ENCODE assay signal across 12 cellular contexts in the genomic region with DNA sequence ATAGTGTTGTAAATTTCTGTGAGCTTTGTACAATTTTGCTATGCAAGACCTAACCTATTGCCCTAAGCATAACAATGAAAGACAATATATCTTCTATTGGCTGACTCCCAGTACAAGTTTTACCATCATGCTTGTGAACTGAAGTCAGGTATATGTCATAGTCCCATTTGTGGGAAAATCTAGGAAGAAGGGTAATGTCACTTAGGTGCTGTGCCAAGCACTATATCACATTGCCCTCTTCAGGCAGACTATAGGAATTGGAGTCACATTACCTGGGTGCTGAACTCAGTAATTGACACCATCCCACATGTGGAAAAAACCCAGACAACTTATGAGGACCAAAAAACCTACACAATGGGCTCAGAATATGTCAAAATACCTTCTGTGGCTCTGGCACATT.
DNase-seq lines count a peak whose midpoint lies in the region; ATAC-seq and TF ChIP-seq lines count a peak whose summit lies in the region.
"Had no signal": no experiment of that assay in that cellular context is flagged by ENCODE, and none has a peak within 500 bp of the region (broad histone marks: within the 10 kb centered on the region; RNA-seq: fewer than 3 reads in every experiment).

No MANE protein-coding gene starts in this region.

- no peaks in the 10 kb centered on the region for H3K27me3 ChIP-seq in gastrocnemius medialis

- DNase-seq in AG20443 (ENCODE audit: low spot score) (peak; percentile 10), GM20000 (ENCODE audit: low spot score) (peak; percentile 2), RPMI8226 (peak; percentile 5), left kidney (ENCODE audit: low read depth, low spot score) (peak; percentile 56), GDM1 (lab: John Stamatoyannopoulos, UW) (no peak), gastrocnemius medialis (no peak)
- no peak for DNase-seq in stimulated activated CD4-positive, alpha-beta T cell treated with anti-CD3 and anti-CD28 coated beads, Interleukin-2, amount 100 ng/mL, for 24 hours
- DNase-seq: activated CD4-positive, CD25-positive, alpha-beta regulatory T cell treated with anti-CD3 and anti-CD28 coated beads, Interleukin-2, amount 50 U/mL, for 72 hours; NCI-H1436 treated with DMSO at 0.1 percent for 48 hours; retina had no signal

- no peaks in the 10 kb centered on the region for H3K9me3 ChIP-seq in gastrocnemius medialis

- in situ Hi-C loops in gastrocnemius medialis (cut with MboI; ENCODE audit: low sequenced_read_pairs in 4 of 4): no loop called here

- intact Hi-C loops in gastrocnemius medialis (cut with DNase I; ENCODE audit: low total_unique reads): no loop called here

- TF ChIP-seq POLR2A in gastrocnemius medialis (IDR thresholded peaks at IDR 0.05): no peak

- no peaks in the 10 kb centered on the region for H3K4me1 ChIP-seq in gastrocnemius medialis

- TF ChIP-seq CTCF in GM20000 (IDR thresholded peaks at IDR 0.05; ENCODE audit: extremely low read depth, missing control alignments) (peak; percentile 29), gastrocnemius medialis (IDR thresholded peaks at IDR 0.05 in 4 of 5, conservative IDR thresholded peaks at IDR 0.05 in 1 of 5) (no peak)

- H3K4me3 ChIP-seq in gastrocnemius medialis: no peak overlapping the region

- H3K27ac ChIP-seq in gastrocnemius medialis: no peak overlapping the region
- H3K27ac ChIP-seq: C4-2B had no signal

- H3K36me3 ChIP-seq in gastrocnemius medialis: no peaks in the 10 kb centered on the region

- no peak for ATAC-seq in HG02763 (IDR thresholded peaks at IDR 0.05; ENCODE audit: unreplicated experiment)
- ATAC-seq in gastrocnemius medialis: no peak

Comparison
In these comparisons a context has a peak if more than half of its experiments do, and no peak if none do; other contexts are left out.
1. DNase-seq: peak in AG20443 (single experiment), GM20000 (single experiment), RPMI8226 (single experiment) and left kidney (single experiment); none in GDM1 (single experiment), stimulated activated CD4-positive, alpha-beta T cell treated with anti-CD3 and anti-CD28 coated beads, Interleukin-2, amount 100 ng/mL, for 24 hours (0 of 2) and gastrocnemius medialis (0 of 2).